In the genomic region with DNA sequence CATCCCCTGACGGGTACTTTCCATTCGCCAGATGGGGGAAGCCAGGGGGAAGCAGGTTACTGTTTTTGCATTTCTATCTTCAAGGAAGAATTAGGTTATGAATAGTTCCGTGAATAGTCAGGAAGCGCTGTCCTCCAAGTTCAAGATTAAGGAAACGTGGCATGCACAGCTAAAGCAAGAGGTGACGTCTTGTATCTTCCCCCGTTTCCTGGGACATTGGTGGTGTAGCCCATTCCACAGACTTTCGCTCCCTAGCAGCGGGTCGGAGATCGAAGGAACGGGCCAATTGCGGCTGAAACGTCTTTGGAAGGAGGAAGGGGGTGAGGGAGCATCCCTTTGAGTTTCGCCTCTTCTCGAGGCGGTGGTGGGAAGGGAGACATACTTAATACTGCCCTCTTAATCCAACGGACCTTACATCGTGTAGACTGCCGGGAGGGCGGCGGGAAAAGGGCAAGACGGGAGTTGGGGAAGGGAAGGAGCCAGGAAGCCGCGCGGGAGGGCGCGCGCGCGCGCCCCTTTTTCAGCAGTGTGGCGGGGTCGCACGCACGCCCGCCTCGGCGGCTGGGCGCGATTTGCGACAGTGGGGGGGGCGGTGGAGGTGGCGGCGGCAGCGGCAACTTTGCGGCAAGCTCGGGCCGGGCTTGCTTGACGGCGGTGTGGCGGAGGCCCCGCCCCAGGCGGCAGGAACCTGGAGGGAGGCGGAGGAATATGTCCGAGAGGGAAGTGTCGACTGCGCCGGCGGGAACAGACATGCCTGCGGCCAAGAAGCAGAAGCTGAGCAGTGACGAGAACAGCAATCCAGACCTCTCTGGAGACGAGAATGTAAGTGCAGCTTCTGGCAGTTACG, we compare ENCODE assay signal across 8 cellular contexts. TPM values are rescaled to one million over a fixed set of nuclear protein-coding genes. Genes with fewer than 3 reads are reported as not detected.
DNase-seq lines count a peak whose midpoint lies in the region; ATAC-seq and TF ChIP-seq lines count a peak whose summit lies in the region.

A gene with protein sequence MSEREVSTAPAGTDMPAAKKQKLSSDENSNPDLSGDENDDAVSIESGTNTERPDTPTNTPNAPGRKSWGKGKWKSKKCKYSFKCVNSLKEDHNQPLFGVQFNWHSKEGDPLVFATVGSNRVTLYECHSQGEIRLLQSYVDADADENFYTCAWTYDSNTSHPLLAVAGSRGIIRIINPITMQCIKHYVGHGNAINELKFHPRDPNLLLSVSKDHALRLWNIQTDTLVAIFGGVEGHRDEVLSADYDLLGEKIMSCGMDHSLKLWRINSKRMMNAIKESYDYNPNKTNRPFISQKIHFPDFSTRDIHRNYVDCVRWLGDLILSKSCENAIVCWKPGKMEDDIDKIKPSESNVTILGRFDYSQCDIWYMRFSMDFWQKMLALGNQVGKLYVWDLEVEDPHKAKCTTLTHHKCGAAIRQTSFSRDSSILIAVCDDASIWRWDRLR (plus strand): TSS at position 232 of the 847 bp plus-strand sequence. CDS start 477 bp downstream, at position 709.

- H3F3A ChIP-seq in SU-DHL-6 (ENCODE audit: insufficient read depth): peaks cover 16% of the 10 kb centered on the region; the same call in 1 of the 2 replicates

- H2AFZ ChIP-seq in SU-DHL-6 (ENCODE audit: low read depth, low read length, severe bottlenecking): peak within 1 kb of the TSS; percentile 73

- no peak within 1 kb of the TSS for H3K4me3 Mint-ChIP-seq in type B pancreatic cell

- H3K36me3 Mint-ChIP-seq in type B pancreatic cell: no peaks in the 10 kb centered on the region

- TF ChIP-seq CTCF in GM12875 (IDR thresholded peaks at IDR 0.05; ENCODE audit: borderline replicate concordance, insufficient read depth, low read depth, low read length) (no peak), SU-DHL-6 (IDR thresholded peaks at IDR 0.05; ENCODE audit: insufficient read depth, low read length, poor library complexity, severe bottlenecking) (no peak), type B pancreatic cell (conservative IDR thresholded peaks at IDR 0.05) (no peak)

- H3K27ac ChIP-seq in SU-DHL-6 (ENCODE audit: low read depth, low read length): peak within 1 kb of the TSS; percentile 88

- H3K4me1 Mint-ChIP-seq in type B pancreatic cell (ENCODE audit: unreplicated experiment): peaks cover 33% of the 10 kb centered on the region

- no peaks in the 10 kb centered on the region for H3K9me3 Mint-ChIP-seq in type B pancreatic cell

- peaks cover 47% of the 10 kb centered on the region for H3K79me2 ChIP-seq in SU-DHL-6 (ENCODE audit: insufficient read depth, low read length)

- H3K27ac Mint-ChIP-seq in type B pancreatic cell: no peak within 1 kb of the TSS

- intact Hi-C loops in cardiac septum (cut with DNase I): loop anchor here (1.0 kb wide), 1 partner anchor 58 kb away; the partner anchor contains the start of gene HIKESHI

- H3K9ac ChIP-seq in SU-DHL-6 (ENCODE audit: low read length): peak within 1 kb of the TSS; percentile 85
- peak within 1 kb of the TSS; percentile 99 for H3K9ac ChIP-seq in adipocyte (ENCODE audit: low read length)

- peak; percentile 69 for ATAC-seq in HG02763 (IDR thresholded peaks at IDR 0.05; ENCODE audit: unreplicated experiment)

- H3K9me2 ChIP-seq in SU-DHL-6 (replicated peaks; ENCODE audit: insufficient read depth, low read length): no peaks in the 10 kb centered on the region

- peaks cover 23% of the 10 kb centered on the region for H3K4me1 ChIP-seq in adipocyte (ENCODE audit: control insufficient read depth, insufficient read depth, low read length)

- peak within 1 kb of the TSS; percentile 97 for H3K4me3 ChIP-seq in GM12875 (ENCODE audit: low read depth, low read length)
- peak within 1 kb of the TSS; percentile 97 for H3K4me3 ChIP-seq in SU-DHL-6 (ENCODE audit: insufficient read depth, low read length, poor library complexity, severe bottlenecking)
- H3K4me3 ChIP-seq in adipocyte (ENCODE audit: low read length): peak within 1 kb of the TSS; percentile 97

- H3K9me3 ChIP-seq in SU-DHL-6 (ENCODE audit: insufficient read depth, low read length) (no peaks in the 10 kb centered on the region), adipocyte (ENCODE audit: control insufficient read depth, low read length) (no peaks in the 10 kb centered on the region)

- H4K20me1 ChIP-seq in SU-DHL-6 (ENCODE audit: low read depth, low read length): peaks cover 14% of the 10 kb centered on the region; the same call in 1 of the 2 replicates

- H3K36me3 ChIP-seq in SU-DHL-6 (ENCODE audit: low read length) (no peaks in the 10 kb centered on the region), adipocyte (ENCODE audit: control insufficient read depth, insufficient read depth, low read length, severe bottlenecking) (no peaks in the 10 kb centered on the region)

- peak within 1 kb of the TSS; percentile 88 for H3K4me2 ChIP-seq in SU-DHL-6 (ENCODE audit: low read depth, low read length, poor library complexity, severe bottlenecking)

- H3K27me3 ChIP-seq in SU-DHL-6 (ENCODE audit: low read length) (no peaks in the 10 kb centered on the region), adipocyte (replicated peaks; ENCODE audit: control insufficient read depth, insufficient read depth, low read length) (no peaks in the 10 kb centered on the region)

- peaks cover 7% of the 10 kb centered on the region for H3K27me3 Mint-ChIP-seq in type B pancreatic cell

- DNase-seq in NCI-H1417 (lab: John Stamatoyannopoulos, UW) (peak; percentile 95 to 99 (median 99)), adipocyte (ENCODE audit: low read depth) (peak; percentile 97), cardiac septum (ENCODE audit: low spot score) (peak; percentile 98), pons (ENCODE audit: low spot score) (peak; percentile 92), type B pancreatic cell (ENCODE audit: extremely low spot score, unreplicated experiment) (peak; percentile 97)

RNA-seq across cellular contexts. Expression of the gene that starts here (rescaled TPM):
- total RNA-seq in cardiac septum (12.0 TPM), type B pancreatic cell (ENCODE audit: low replicate concordance) (35.3 and 44.7 TPM in 2 replicates)

Comparison
In these comparisons a context has a peak if more than half of its experiments do, and no peak if none do; other contexts are left out.
1. Peak in every context shown above with its lines: DNase-seq, ATAC-seq, H3K4me3 ChIP-seq and H3K27ac ChIP-seq.